Comparison of ENCODE assay signal across 19 cellular contexts in genomic region chr10:43318978-43319965, GRCh38. TPM values are rescaled to one million over a fixed set of nuclear protein-coding genes. Genes with fewer than 3 reads are reported as not detected.
A peak's percentile ranks its signal among the peaks of the same experiment; 100 is the strongest.
DNase-seq lines count a peak whose midpoint lies in the region; ATAC-seq, FAIRE-seq and TF ChIP-seq lines count a peak whose summit lies in the region.
"Had no signal": no experiment of that assay in that cellular context is flagged by ENCODE, and none has a peak within 500 bp of the region (broad histone marks: within the 10 kb centered on the region; RNA-seq: fewer than 3 reads in every experiment).

No MANE protein-coding gene starts in this region.

- H2BK5ac ChIP-seq in H1 (ENCODE audit: low read depth, low read length) = no peak overlapping the region

- H4K91ac ChIP-seq in H1 (replicated peaks; ENCODE audit: insufficient read length, low read length) = no peak overlapping the region

- peaks cover 8% of the 10 kb centered on the region for H3K23me2 ChIP-seq in H1 (ENCODE audit: low read depth, low read length)

- TF ChIP-seq EP300 in H1 (IDR thresholded peaks at IDR 0.05; ENCODE audit: borderline replicate concordance in 1 of 2, low read depth in 2 of 2, low read length in 2 of 2) = no peak

- H3K18ac ChIP-seq in H1 (ENCODE audit: extremely low read depth, low read length) = no peak overlapping the region

- H2BK15ac ChIP-seq in H1 (ENCODE audit: low read length) = no peak overlapping the region

- H3K27ac ChIP-seq in H1 (ENCODE audit: low read depth, low read length) = no peak overlapping the region
- H3K27ac ChIP-seq in ascending aorta = no peak overlapping the region
- H3K27ac ChIP-seq: RWPE1 had no signal

- peak in 1 of 2 experiments; percentile 7; a peak in 1 of 4 replicates for TF ChIP-seq RAD21 in H1 (IDR thresholded peaks at IDR 0.05 in 1 of 2, conservative IDR thresholded peaks at IDR 0.05 in 1 of 2; ENCODE audit: low read depth in 2 of 2, low read length in 2 of 2)

- TF ChIP-seq CTCF in GM12864 (IDR thresholded peaks at IDR 0.05; ENCODE audit: low read depth, low read length, missing control alignments) (peak; percentile 18), H1 (IDR thresholded peaks at IDR 0.05; ENCODE audit: control extremely low read depth in 1 of 3, insufficient read depth in 1 of 3, low read depth in 1 of 3, low read length in 3 of 3) (peak in 2 of 3 experiments; percentile 15 to 31; a peak in 2 of 4 replicates), ascending aorta (IDR thresholded peaks at IDR 0.05) (no peak)

- H3K23ac ChIP-seq in H1 (ENCODE audit: insufficient read length) = no peak overlapping the region

- H3K36me3 ChIP-seq in H1 (ENCODE audit: control insufficient read depth in 2 of 4, insufficient read depth in 4 of 4, low read length in 3 of 4) = no peaks in the 10 kb centered on the region
- no peaks in the 10 kb centered on the region for H3K36me3 ChIP-seq in ascending aorta

- H3K4me1 ChIP-seq in H1 (replicated peaks in 1 of 4; ENCODE audit: control insufficient read depth in 3 of 4, insufficient read depth in 4 of 4, low read length in 3 of 4) = peaks cover 0 to 9% (median 2%) of the 10 kb centered on the region in 4 experiments; a peak in 4 of 7 replicates
- H3K4me1 ChIP-seq in ascending aorta = no peaks in the 10 kb centered on the region

- no peak overlapping the region for H4K5ac ChIP-seq in H1 (ENCODE audit: insufficient read length, low read depth, low read length)

- no peak for DNase-seq in GM12864 (ENCODE audit: low read depth)
- DNase-seq in NCI-H226 = peak; percentile 12
- DNase-seq in H1 (ENCODE audit: low read depth in 1 of 2, low spot score in 2 of 2) = no peak
- DNase-seq in skeletal muscle cell (ENCODE audit: low read depth) = peak; percentile 3
- no peak for DNase-seq in occipital lobe (lab: John Stamatoyannopoulos, UW)
- no peak for DNase-seq in ascending aorta (ENCODE audit: low spot score in 2 of 2)
- DNase-seq: AML-193; CD4-positive, CD25-positive, alpha-beta regulatory T cell; DMS79 treated with DMSO at 0.1 percent for 48 hours; GOT3; Kasumi-1; NCI-H1105 treated with DMSO at 0.1 percent for 48 hours; NCI-H1930; NCI-H524 had no signal

- H2BK20ac ChIP-seq in H1 (ENCODE audit: low read length) = 0 out of 2 replicates have a peak overlapping the region, but pooled peaks have one; percentile 16

- H2AFZ ChIP-seq in H1 (ENCODE audit: low read length) = no peak overlapping the region

- no peak overlapping the region for H2BK12ac ChIP-seq in H1 (ENCODE audit: low read depth, low read length)

- ATAC-seq in GM19452 (IDR thresholded peaks at IDR 0.05; ENCODE audit: unreplicated experiment) = no peak

- no peaks in the 10 kb centered on the region for H3K79me2 ChIP-seq in H1 (ENCODE audit: control insufficient read depth in 1 of 2, insufficient read depth in 2 of 2, low read length in 2 of 2)

- no peak for FAIRE-seq in H1 (lab: Jason Lieb, UNC)
- FAIRE-seq: G401.6 had no signal

- H3K9me3 ChIP-seq in H1 (ENCODE audit: insufficient read depth in 2 of 2, low read depth in 1 of 2, low read length in 1 of 2) (no peaks in the 10 kb centered on the region), ascending aorta (no peaks in the 10 kb centered on the region)

- 83% methylated on average over 20 of the region's 21 CpGs; no CpG with 5 or more reads in 1 of the 2 experiments for WGBS in H1 (ENCODE audit: extremely low coverage in 1 of 2, insufficient coverage in 1 of 2, insufficient read length in 1 of 2, insufficient replicate concordance in 2 of 2, low coverage in 1 of 2, low lambda C conversion rate in 2 of 2, missing lambda C conversion rate in 1 of 2), 2 experiments

- no peak for TF ChIP-seq POLR2A in H1 (IDR thresholded peaks at IDR 0.05; ENCODE audit: control extremely low read depth in 1 of 2, low read depth in 2 of 2, low read length in 2 of 2)

- H3K56ac ChIP-seq in H1 (replicated peaks; ENCODE audit: insufficient read length, low read depth, low read length) = no peak overlapping the region

- H3K27me3 ChIP-seq in H1 (replicated peaks in 1 of 4; ENCODE audit: control insufficient read depth in 3 of 4, extremely low read depth in 1 of 4, insufficient read depth in 3 of 4, low read length in 3 of 4) = no peaks in the 10 kb centered on the region
- no peaks in the 10 kb centered on the region for H3K27me3 ChIP-seq in ascending aorta

- CTCF ChIA-PET in H1 (lab: Charles Lee; ENCODE audit: partially characterized antibody) = interaction anchor here (1.0 to 2.4 kb wide), 14 partner anchors 9 to 114 kb away, joined by 3 to 14 read pairs (median 4); no protein-coding TSS in a partner anchor

- no peak overlapping the region for H4K8ac ChIP-seq in H1 (ENCODE audit: extremely low read depth, insufficient read depth, low read length)

- H3K4me3 ChIP-seq in GM12864 (ENCODE audit: low read depth, low read length) (no peak overlapping the region), H1 (ENCODE audit: extremely low read depth in 1 of 4, insufficient read depth in 2 of 4, low read depth in 3 of 4, low read length in 4 of 4) (no peak overlapping the region), skeletal muscle cell (ENCODE audit: low read depth, low read length) (no peak overlapping the region), ascending aorta (no peak overlapping the region)

- no peak overlapping the region for H3K4me2 ChIP-seq in H1 (ENCODE audit: insufficient read depth in 1 of 2, low read depth in 2 of 2, low read length in 2 of 2)

- H2AK5ac ChIP-seq in H1 (ENCODE audit: low read depth, low read length) = no peak overlapping the region

- no peak overlapping the region for H2BK120ac ChIP-seq in H1 (replicated peaks; ENCODE audit: low read depth, low read length)

- POLR2A ChIA-PET in H1 (lab: Charles Lee; ENCODE audit: partially characterized antibody) = no interaction called here

- no peaks in the 10 kb centered on the region for H4K20me1 ChIP-seq in H1 (replicated peaks in 1 of 2; ENCODE audit: control insufficient read depth in 1 of 2, insufficient read depth in 2 of 2, low read length in 2 of 2)

- no peak overlapping the region for H3K14ac ChIP-seq in H1 (ENCODE audit: insufficient read length)

- H3K79me1 ChIP-seq in H1 (ENCODE audit: low read depth, low read length) = no peaks in the 10 kb centered on the region

- no peak overlapping the region for H3K4ac ChIP-seq in H1 (replicated peaks; ENCODE audit: insufficient read length, low read depth, low read length)

- intact Hi-C loops in ascending aorta (cut with DNase I) = no loop called here

- no peak overlapping the region for H3K9ac ChIP-seq in H1 (replicated peaks in 1 of 4; ENCODE audit: extremely low read depth in 1 of 4, low read depth in 3 of 4, low read length in 3 of 4)

TF ChIP-seq in H1, 55 proteins besides CTCF, POLR2A, EP300 and RAD21:
- TF ChIP-seq MAX (IDR thresholded peaks at IDR 0.05) (0 out of 2 replicates have a peak, but pooled peaks have one; percentile 9), TBP (IDR thresholded peaks at IDR 0.05; ENCODE audit: low read depth, low read length) (no peak)

RNA-seq across cellular contexts. Expression of gene FXYD4, which starts 52.2 kb away (rescaled TPM):
- total RNA-seq in H1 (2021; fragmentation: NEBNext Ultra II Directional; extraction: Animal tissue kit (Norgen Biotek cat#: 25700)) = not detected in 2 replicates
- polyA plus RNA-seq in H1 (2011; rRNA removed) = not detected in 2 replicates
- not detected for polyA plus RNA-seq in H1 (2011; cell fraction: cytosol; rRNA removed)
- not detected for polyA plus RNA-seq in H1 (2011; cell fraction: nucleus; rRNA removed)
- polyA plus RNA-seq in H1 (2012, experiment 1 of 2) = not detected in 4 replicates
- polyA plus RNA-seq in H1 (2012, experiment 2 of 2) = not detected
- not detected for polyA plus RNA-seq in H1 (2013, experiment 1 of 2)
- polyA plus RNA-seq in H1 (2013, experiment 2 of 2) = not detected
- not detected in 2 replicates for polyA minus RNA-seq in H1 (2011; rRNA and poly(A)+ RNA removed)
- not detected for polyA minus RNA-seq in H1 (2011; cell fraction: cytosol; rRNA and poly(A)+ RNA removed)
- polyA minus RNA-seq in H1 (2011; cell fraction: nucleus; rRNA and poly(A)+ RNA removed) = not detected
- total RNA-seq in occipital lobe (not detected), ascending aorta (not detected)
- total RNA-seq: A673; CD4-positive, CD25-positive, alpha-beta regulatory T cell; SK-MEL-5 had no signal
- polyA plus RNA-seq: CD4-positive, CD25-positive, alpha-beta regulatory T cell had no signal

RNA-seq across cellular contexts. Expression of gene RASGEF1A, which starts 52.4 kb away (rescaled TPM):
- total RNA-seq in H1 (2021; fragmentation: NEBNext Ultra II Directional; extraction: Animal tissue kit (Norgen Biotek cat#: 25700)) = 13.3 and 13.4 TPM in 2 replicates
- 25.6 and 30.7 TPM in 2 replicates for polyA plus RNA-seq in H1 (2011; rRNA removed)
- polyA plus RNA-seq in H1 (2011; cell fraction: cytosol; rRNA removed) = 32.7 TPM
- 53.0 TPM for polyA plus RNA-seq in H1 (2011; cell fraction: nucleus; rRNA removed)
- polyA plus RNA-seq in H1 (2012, experiment 1 of 2) = 9.2 to 19.0 TPM (median 16.3 TPM) in 4 replicates
- polyA plus RNA-seq in H1 (2012, experiment 2 of 2) = 12.0 TPM
- polyA plus RNA-seq in H1 (2013, experiment 1 of 2) = 8.6 TPM
- polyA plus RNA-seq in H1 (2013, experiment 2 of 2) = 7.8 TPM
- 27.7 and 30.0 TPM in 2 replicates for polyA minus RNA-seq in H1 (2011; rRNA and poly(A)+ RNA removed)
- 26.3 TPM for polyA minus RNA-seq in H1 (2011; cell fraction: cytosol; rRNA and poly(A)+ RNA removed)
- polyA minus RNA-seq in H1 (2011; cell fraction: nucleus; rRNA and poly(A)+ RNA removed) = 26.0 TPM
- total RNA-seq in occipital lobe = 9.7 TPM
- total RNA-seq in ascending aorta = not detected
- total RNA-seq: A673 had no signal

Comparison
In these comparisons a context has a peak if more than half of its experiments do, and no peak if none do; other contexts are left out.
1. DNase-seq: peak in NCI-H226 (single experiment) and skeletal muscle cell (single experiment); none in GM12864 (single experiment), H1 (0 of 2), occipital lobe (single experiment) and ascending aorta (0 of 2).
2. CTCF ChIP-seq: peak in GM12864 (single experiment) and H1 (2 of 3); none in ascending aorta (0 of 3).
3. RNA of gene RASGEF1A, which starts 52.4 kb away (total RNA-seq): 13.3 to 13.4 TPM in H1 and 9.7 TPM in occipital lobe (single experiment); not detected in ascending aorta (single experiment); every median in the first group is over 10 times any median in the second.